ENCODE assay signal across 15 cellular contexts in genomic region chr10:7483848-7484247, GRCh38.
DNase-seq lines count a peak whose midpoint lies in the region; ATAC-seq and TF ChIP-seq lines count a peak whose summit lies in the region.
"Had no signal": no experiment of that assay in that cellular context is flagged by ENCODE, and none has a peak within 500 bp of the region (broad histone marks: within the 10 kb centered on the region; RNA-seq: fewer than 3 reads in every experiment).

No MANE protein-coding gene starts in this region.

- H3K27me3 Mint-ChIP-seq in activated naive CD8-positive, alpha-beta T cell treated with anti-CD3 and anti-CD28 coated beads, Interleukin-2, amount 50 U/mL, for 24 hours: no peaks in the 10 kb centered on the region
- H3K27me3 Mint-ChIP-seq in nephron progenitor cell (ENCODE audit: low read depth, poor library complexity): peaks cover 11% of the 10 kb centered on the region

- no peaks in the 10 kb centered on the region for H3K36me3 Mint-ChIP-seq in activated naive CD8-positive, alpha-beta T cell treated with anti-CD3 and anti-CD28 coated beads, Interleukin-2, amount 50 U/mL, for 24 hours (ENCODE audit: low read depth)
- H3K36me3 Mint-ChIP-seq in nephron progenitor cell (ENCODE audit: low read depth): peaks cover 4% of the 10 kb centered on the region

- H3K27ac ChIP-seq in DND-41 (ENCODE audit: low read length): peak overlapping the region; percentile 92
- peak overlapping the region; percentile 99 for H3K27ac ChIP-seq in OCI-LY1 (ENCODE audit: low read depth, low read length, poor library complexity, severe bottlenecking)
- H3K27ac ChIP-seq: gastroesophageal sphincter, PC-9 had no signal

- no peaks in the 10 kb centered on the region for H3K36me3 ChIP-seq in DND-41 (ENCODE audit: insufficient read depth, low read length)
- H3K36me3 ChIP-seq in OCI-LY1 (ENCODE audit: insufficient read depth, low read length): no peaks in the 10 kb centered on the region
- H3K36me3 ChIP-seq: gastroesophageal sphincter, tibial nerve had no signal

- H3K27me3 ChIP-seq in DND-41 (ENCODE audit: insufficient read depth, low read length, poor library complexity) (no peaks in the 10 kb centered on the region), OCI-LY1 (ENCODE audit: insufficient read depth, low read length) (no peaks in the 10 kb centered on the region)
- H3K27me3 ChIP-seq: tibial nerve had no signal

- intact Hi-C loops in left ventricle myocardium superior (cut with micrococcal nuclease): no loop called here

- H3K4me3 Mint-ChIP-seq in activated naive CD8-positive, alpha-beta T cell treated with anti-CD3 and anti-CD28 coated beads, Interleukin-2, amount 50 U/mL, for 24 hours: peak overlapping the region; percentile 46
- H3K4me3 Mint-ChIP-seq in nephron progenitor cell: peak overlapping the region; percentile 25
- H3K4me3 Mint-ChIP-seq: neural crest cell had no signal

- H3F3A ChIP-seq in OCI-LY1 (ENCODE audit: insufficient read depth, low read length): peaks cover 16% of the 10 kb centered on the region

- H3K9ac ChIP-seq in DND-41 (ENCODE audit: low read depth, low read length) (peak overlapping the region; percentile 61), OCI-LY1 (ENCODE audit: low read length) (peak overlapping the region; percentile 74)

- H3K4me1 Mint-ChIP-seq in activated naive CD8-positive, alpha-beta T cell treated with anti-CD3 and anti-CD28 coated beads, Interleukin-2, amount 50 U/mL, for 24 hours: peaks cover 71% of the 10 kb centered on the region
- peaks cover 81% of the 10 kb centered on the region for H3K4me1 Mint-ChIP-seq in nephron progenitor cell

- H3K27ac Mint-ChIP-seq in activated naive CD8-positive, alpha-beta T cell treated with anti-CD3 and anti-CD28 coated beads, Interleukin-2, amount 50 U/mL, for 24 hours: peak overlapping the region; percentile 56
- peak overlapping the region; percentile 6 for H3K27ac Mint-ChIP-seq in nephron progenitor cell

- no peaks in the 10 kb centered on the region for H3K79me2 ChIP-seq in DND-41 (ENCODE audit: insufficient read depth, low read length)
- H3K79me2 ChIP-seq in OCI-LY1 (ENCODE audit: insufficient read depth, low read length): no peaks in the 10 kb centered on the region

- peak overlapping the region in 1 of 2 experiments; percentile 33; a peak in 2 of 4 replicates for H3K4me3 ChIP-seq in DND-41 (ENCODE audit: low read depth in 1 of 2, low read length in 2 of 2)
- peak overlapping the region; percentile 13 for H3K4me3 ChIP-seq in OCI-LY1 (ENCODE audit: low read depth, low read length, poor library complexity, severe bottlenecking)
- H3K4me3 ChIP-seq: gastroesophageal sphincter, PC-9, tibial nerve had no signal

- H3K4me2 ChIP-seq in DND-41 (ENCODE audit: insufficient read depth, low read length) (peak overlapping the region; percentile 55), OCI-LY1 (ENCODE audit: low read length) (peak overlapping the region; percentile 54; the same call in 1 of the 2 replicates)
- H3K4me2 ChIP-seq: PC-9 had no signal

- H2AFZ ChIP-seq in DND-41 (ENCODE audit: low read depth, low read length) (peak overlapping the region; percentile 55; the same call in 1 of the 2 replicates), OCI-LY1 (ENCODE audit: low read length) (0 out of 2 replicates have a peak overlapping the region, but pooled peaks have one; percentile 22)
- H2AFZ ChIP-seq: PC-9 had no signal

- TF ChIP-seq CTCF in DND-41 (IDR thresholded peaks at IDR 0.05; ENCODE audit: borderline replicate concordance, extremely low read depth, low read length, poor library complexity, severe bottlenecking) (no peak), OCI-LY1 (IDR thresholded peaks at IDR 0.05; ENCODE audit: low read length) (no peak), nephron progenitor cell (IDR thresholded peaks at IDR 0.05) (no peak)

- ATAC-seq in DND-41 (ENCODE audit: insufficient read depth, low read depth): no peak; the same call in 2 of the 3 replicates
- no peak for ATAC-seq in activated naive CD8-positive, alpha-beta T cell treated with anti-CD3 and anti-CD28 coated beads, Interleukin-2, amount 50 U/mL, for 24 hours
- ATAC-seq in GM18868 (IDR thresholded peaks at IDR 0.05; ENCODE audit: unreplicated experiment): no peak
- ATAC-seq in HG02759 (IDR thresholded peaks at IDR 0.05; ENCODE audit: unreplicated experiment): no peak
- ATAC-seq in left ventricle myocardium superior: no peak
- ATAC-seq: gastroesophageal sphincter had no signal

- H3K9me3 Mint-ChIP-seq in activated naive CD8-positive, alpha-beta T cell treated with anti-CD3 and anti-CD28 coated beads, Interleukin-2, amount 50 U/mL, for 24 hours: peaks cover 4% of the 10 kb centered on the region
- peaks cover 9% of the 10 kb centered on the region for H3K9me3 Mint-ChIP-seq in nephron progenitor cell
- H3K9me3 Mint-ChIP-seq: neural crest cell had no signal

- no peaks in the 10 kb centered on the region for H3K9me2 ChIP-seq in OCI-LY1 (ENCODE audit: low read depth, low read length)

- H4K20me1 ChIP-seq in DND-41 (ENCODE audit: insufficient read depth, low read length) (no peaks in the 10 kb centered on the region), OCI-LY1 (ENCODE audit: insufficient read depth, low read length) (no peaks in the 10 kb centered on the region)

- H3K4me1 ChIP-seq in DND-41 (ENCODE audit: insufficient read depth, low read length): peaks cover 87% of the 10 kb centered on the region
- peaks cover 99% of the 10 kb centered on the region for H3K4me1 ChIP-seq in OCI-LY1 (ENCODE audit: insufficient read depth, low read length, severe bottlenecking)

- H3K9me3 ChIP-seq in DND-41 (ENCODE audit: insufficient read depth, low read length, severe bottlenecking) (no peaks in the 10 kb centered on the region), OCI-LY1 (ENCODE audit: low read length) (no peaks in the 10 kb centered on the region)
- H3K9me3 ChIP-seq: gastroesophageal sphincter, tibial nerve had no signal

- DNase-seq in DND-41 (no peak), nephron progenitor cell (no peak), left ventricle myocardium superior (no peak)
- DNase-seq in activated naive CD8-positive, alpha-beta T cell treated with anti-CD3 and anti-CD28 coated beads, Interleukin-2, amount 50 U/mL, for 24 hours: no peak
- DNase-seq in stimulated activated CD4-positive, alpha-beta T cell treated with anti-CD3 and anti-CD28 coated beads, Interleukin-4, amount 100 ng/mL, for 1 hour: no peak
- DNase-seq: amniotic stem cell, NCI-H2029, NCI-H524, PC-9 had no signal
